ENCODE assay signal across 8 cellular contexts in genomic region chr12:51971679-51972423, GRCh38. TPM values are rescaled to one million over a fixed set of nuclear protein-coding genes. Genes with fewer than 3 reads are reported as not detected.
DNase-seq lines count a peak whose midpoint lies in the region; ATAC-seq and TF ChIP-seq lines count a peak whose summit lies in the region.

No MANE protein-coding gene starts in this region.

- H3K27me3 Mint-ChIP-seq in chondrocyte (ENCODE audit: low read depth) = no peaks in the 10 kb centered on the region

- DNase-seq in chondrocyte (ENCODE audit: low spot score) (no peak), renal cortical epithelial cell (ENCODE audit: low read depth) (peak; percentile 84), anterior cingulate cortex (lab: John Stamatoyannopoulos, UW) (no peak), COLO829 (ENCODE audit: low spot score) (no peak), NCI-H2171 treated with DMSO at 0.1 percent for 48 hours (lab: John Stamatoyannopoulos, UW) (no peak)

- H3K36me3 Mint-ChIP-seq in chondrocyte (ENCODE audit: low read depth) = peaks cover 14% of the 10 kb centered on the region

- peak overlapping the region; percentile 79 for H3K27ac Mint-ChIP-seq in chondrocyte (ENCODE audit: unreplicated experiment)

- H3K4me1 Mint-ChIP-seq in chondrocyte (ENCODE audit: low read depth) = peaks cover 63% of the 10 kb centered on the region

- no peak overlapping the region for H3K4me3 Mint-ChIP-seq in chondrocyte (ENCODE audit: unreplicated experiment)

- H3K9me3 Mint-ChIP-seq in chondrocyte (ENCODE audit: low read depth) = no peaks in the 10 kb centered on the region

- ATAC-seq in GM18867 (IDR thresholded peaks at IDR 0.05; ENCODE audit: unreplicated experiment) = peak; percentile 43
- peak; percentile 48 for ATAC-seq in HG03460 (IDR thresholded peaks at IDR 0.05; ENCODE audit: unreplicated experiment)
- no peak for ATAC-seq in GM21737 (IDR thresholded peaks at IDR 0.05; ENCODE audit: unreplicated experiment)

- no peak for TF ChIP-seq CTCF in chondrocyte (IDR thresholded peaks at IDR 0.05)

RNA-seq across cellular contexts. Expression of gene ACVR1B, which starts 20.4 kb away (rescaled TPM):
- total RNA-seq in chondrocyte = 9.9 to 10.6 TPM (median 10.0 TPM) in 3 replicates
- 14.8 and 58.1 TPM in 2 replicates for total RNA-seq in renal cortical epithelial cell

RNA-seq across cellular contexts. Expression of gene TAMALIN, which starts 34.9 kb away (rescaled TPM):
- total RNA-seq in chondrocyte (11.1 to 15.7 TPM (median 13.7 TPM) in 3 replicates), renal cortical epithelial cell (2.2 and 3.0 TPM in 2 replicates)
